17 cellular contexts compared by ENCODE assay signal in genomic region chr5:82275267-82275664, GRCh38. TPM values are rescaled to one million over a fixed set of nuclear protein-coding genes. Genes with fewer than 3 reads are reported as not detected.
DNase-seq lines count a peak whose midpoint lies in the region; ATAC-seq, FAIRE-seq and TF ChIP-seq lines count a peak whose summit lies in the region.
"Had no signal": no experiment of that assay in that cellular context is flagged by ENCODE, and none has a peak within 500 bp of the region (broad histone marks: within the 10 kb centered on the region; RNA-seq: fewer than 3 reads in every experiment).

No MANE protein-coding gene starts in this region.

- H3K27ac ChIP-seq in HepG2 (ENCODE audit: extremely low read length, insufficient read depth, low read length) (no peak overlapping the region), right lobe of liver (no peak overlapping the region), HUES64 (ENCODE audit: low read depth, low read length) (peak overlapping the region; percentile 94), K562 (ENCODE audit: extremely low read depth, low read depth, low read length) (peak overlapping the region; percentile 10; the same call in 1 of the 3 replicates)
- H3K27ac ChIP-seq: colonic mucosa, WERI-Rb-1 had no signal

- intact Hi-C loops in HepG2 (cut with micrococcal nuclease; ENCODE audit: unreplicated experiment) = no loop called here
- intact Hi-C loops in right lobe of liver (cut with DNase I) = no loop called here
- intact Hi-C loops in K562 (cut with micrococcal nuclease) = no loop called here

- FAIRE-seq in HepG2 (lab: Jason Lieb, UNC) = no peak
- FAIRE-seq in K562 (lab: Jason Lieb, UNC) = no peak
- FAIRE-seq: islet of Langerhans had no signal

- H3K4me2 ChIP-seq in HepG2 (ENCODE audit: low read depth, low read length) (no peak overlapping the region), K562 (ENCODE audit: insufficient read depth, low read length) (no peak overlapping the region)

- H3K27ac Mint-ChIP-seq in type B pancreatic cell = peak overlapping the region; percentile 29

- TF ChIP-seq POLR2A in HepG2 (IDR thresholded peaks at IDR 0.05; ENCODE audit: insufficient read depth in 1 of 2, low read depth in 2 of 2, low read length in 2 of 2) (peak in 1 of 2 experiments; percentile 53; a peak in 1 of 4 replicates), right lobe of liver (IDR thresholded peaks at IDR 0.05) (no peak), K562 (conservative IDR thresholded peaks at IDR 0.05) (peak; percentile 73)

- 96% methylated on average over 1 of the region's 1 CpG for WGBS in HepG2 (ENCODE audit: low lambda C conversion rate)
- WGBS in right lobe of liver (ENCODE audit: insufficient coverage, low coverage, low lambda C conversion rate, missing lambda C conversion rate) = 90% methylated on average over 1 of the region's 1 CpG
- WGBS in HUES64 = 96% methylated on average over 1 of the region's 1 CpG
- WGBS in K562 (ENCODE audit: insufficient coverage, low coverage, missing lambda C conversion rate) = 60% methylated on average over 1 of the region's 1 CpG

- H3K79me2 ChIP-seq in HepG2 (ENCODE audit: insufficient read depth, low read length) (peaks cover 31% of the 10 kb centered on the region), K562 (ENCODE audit: control insufficient read depth, insufficient read depth, low read length) (peaks cover 47% of the 10 kb centered on the region)

- H3K4me3 ChIP-seq in HepG2 (replicated peaks in 1 of 3; ENCODE audit: insufficient read depth in 1 of 3, low read depth in 2 of 3, low read length in 3 of 3) = no peak overlapping the region
- H3K4me3 ChIP-seq in right lobe of liver = no peak overlapping the region
- H3K4me3 ChIP-seq in HUES64 (ENCODE audit: low read length) = no peak overlapping the region
- no peak overlapping the region for H3K4me3 ChIP-seq in K562
- H3K4me3 ChIP-seq: colonic mucosa had no signal

- H3K36me3 ChIP-seq in HepG2 (replicated peaks in 1 of 2; ENCODE audit: control insufficient read depth in 1 of 2, insufficient read depth in 2 of 2, low read length in 2 of 2) (peaks cover 11 to 23% of the 10 kb centered on the region in 2 experiments), right lobe of liver (peaks cover 12 to 28% (median 18%) of the 10 kb centered on the region in 4 donors), HUES64 (ENCODE audit: insufficient read depth, low read length) (peaks cover 38% of the 10 kb centered on the region), K562 (ENCODE audit: control insufficient read depth, insufficient read depth, low read length) (peaks cover 34% of the 10 kb centered on the region)

- H3K9me3 Mint-ChIP-seq in type B pancreatic cell = no peaks in the 10 kb centered on the region
- H3K9me3 Mint-ChIP-seq: stimulated activated effector memory CD8-positive, alpha-beta T cell treated with anti-CD3 and anti-CD28 coated beads, Interleukin-12 subunit alpha, Interleukin-12 subunit beta, amount 100 ng/mL, for 72 hours had no signal

- peaks cover 25% of the 10 kb centered on the region for H3K4me1 Mint-ChIP-seq in type B pancreatic cell (ENCODE audit: unreplicated experiment)

- H3K4me3 Mint-ChIP-seq in type B pancreatic cell = peak overlapping the region; percentile 65
- H3K4me3 Mint-ChIP-seq: stimulated activated effector memory CD8-positive, alpha-beta T cell treated with anti-CD3 and anti-CD28 coated beads, Interleukin-12 subunit alpha, Interleukin-12 subunit beta, amount 100 ng/mL, for 72 hours had no signal

- H3K9me1 ChIP-seq in K562 (ENCODE audit: control insufficient read depth, insufficient read depth, low read length) = no peaks in the 10 kb centered on the region

- BruUV-seq in HepG2 (replicated peaks; lab: Mats Ljungman, UMichigan) = no TSS peak
- no TSS peak for BruUV-seq in K562 (replicated peaks; lab: Mats Ljungman, UMichigan)

- ATAC-seq in HepG2 = no peak
- ATAC-seq in right lobe of liver = no peak
- no peak for ATAC-seq in K562
- no peak for ATAC-seq in GM19324 (IDR thresholded peaks at IDR 0.05; ENCODE audit: low FRiP score, unreplicated experiment)
- ATAC-seq: stimulated activated effector memory CD8-positive, alpha-beta T cell treated with anti-CD3 and anti-CD28 coated beads, Interleukin-12 subunit alpha, Interleukin-12 subunit beta, amount 100 ng/mL, for 72 hours had no signal

- no peak overlapping the region for H3K9ac ChIP-seq in HepG2 (ENCODE audit: insufficient read depth, low read depth, low read length)
- peak overlapping the region; percentile 37; the same call in 1 of the 2 replicates for H3K9ac ChIP-seq in HUES64 (ENCODE audit: low read depth, low read length)
- H3K9ac ChIP-seq in K562 (ENCODE audit: insufficient read depth in 1 of 2, low read depth in 2 of 2, low read length in 2 of 2) = 0 out of 4 replicates have a peak overlapping the region, but pooled peaks of 1 of the 2 experiments have one; percentile 6

- peaks cover 27% of the 10 kb centered on the region for H3K4me1 ChIP-seq in HepG2 (ENCODE audit: insufficient read depth, low read length)
- peaks cover 0 to 17% (median 0%) of the 10 kb centered on the region in 4 donors for H3K4me1 ChIP-seq in right lobe of liver
- peaks cover 25% of the 10 kb centered on the region for H3K4me1 ChIP-seq in HUES64 (ENCODE audit: insufficient read depth, low read length)
- peaks cover 21% of the 10 kb centered on the region in 2 experiments; a peak in 4 of 5 replicates for H3K4me1 ChIP-seq in K562 (replicated peaks in 1 of 2; ENCODE audit: control insufficient read depth in 2 of 2, insufficient read depth in 2 of 2, low read length in 2 of 2)

- TF ChIP-seq CTCF in HepG2 (CRISPR knock-in tag; IDR thresholded peaks at IDR 0.05) (no peak), right lobe of liver (IDR thresholded peaks at IDR 0.05) (no peak), K562 (IDR thresholded peaks at IDR 0.05 in 2 of 3, conservative IDR thresholded peaks at IDR 0.05 in 1 of 3; ENCODE audit: insufficient read depth in 2 of 3, low read depth in 1 of 3, low read length in 3 of 3) (no peak), type B pancreatic cell (conservative IDR thresholded peaks at IDR 0.05) (no peak)

- H3K36me3 Mint-ChIP-seq in type B pancreatic cell = peaks cover 52% of the 10 kb centered on the region

- no peaks in the 10 kb centered on the region; the same call in 1 of the 2 replicates for H4K20me1 ChIP-seq in HepG2 (ENCODE audit: insufficient read depth, low read length)
- H4K20me1 ChIP-seq in K562 (replicated peaks; ENCODE audit: control insufficient read depth, insufficient read depth, low read length) = no peaks in the 10 kb centered on the region; the same call in 1 of the 2 replicates

- H3K9me3 ChIP-seq in HepG2 (ENCODE audit: low read length) = no peaks in the 10 kb centered on the region
- no peaks in the 10 kb centered on the region for H3K9me3 ChIP-seq in right lobe of liver
- no peaks in the 10 kb centered on the region for H3K9me3 ChIP-seq in HUES64 (ENCODE audit: insufficient read depth, low read depth, low read length)
- H3K9me3 ChIP-seq in K562 (replicated peaks; ENCODE audit: control insufficient read depth, insufficient read depth, low read depth, low read length) = no peaks in the 10 kb centered on the region
- H3K9me3 ChIP-seq: colonic mucosa had no signal

- DNase-seq in HepG2 (ENCODE audit: low spot score) (no peak), right lobe of liver (no peak), K562 (ENCODE audit: extremely low read depth in 1 of 4, low spot score in 3 of 4) (no peak), type B pancreatic cell (ENCODE audit: extremely low spot score, unreplicated experiment) (no peak), OCI-M1 (lab: John Stamatoyannopoulos, UW) (no peak), HCEC 1CT (no peak)
- DNase-seq: AML-193, anterior cingulate cortex, colonic mucosa, glutamatergic neuron, NCI-H1694 treated with DMSO at 0.1 percent for 48 hours, NCI-H510A, WERI-Rb-1 had no signal

- CTCF ChIA-PET in HepG2 (lab: Yijun Ruan, JAX; ENCODE audit: low intra/inter-chr PET ratio, low total read pairs) = no interaction called here
- CTCF ChIA-PET in K562 (lab: Yijun Ruan, JAX; ENCODE audit: low intra/inter-chr PET ratio) = no interaction called here

- H3K27me3 ChIP-seq in HepG2 (ENCODE audit: control insufficient read depth in 1 of 2, insufficient read depth in 2 of 2, low read length in 2 of 2) (no peaks in the 10 kb centered on the region; a peak in 1 of 5 replicates), right lobe of liver (no peaks in the 10 kb centered on the region), HUES64 (ENCODE audit: insufficient read depth, low read length) (no peaks in the 10 kb centered on the region), K562 (ENCODE audit: control insufficient read depth in 2 of 2, insufficient read depth in 2 of 2, low read length in 2 of 2) (no peaks in the 10 kb centered on the region)
- H3K27me3 ChIP-seq: colonic mucosa had no signal

- no peaks in the 10 kb centered on the region for H3K27me3 Mint-ChIP-seq in type B pancreatic cell

- POLR2A ChIA-PET in HepG2 (lab: Yijun Ruan, JAX) = no interaction called here
- POLR2A ChIA-PET in K562 (lab: Yijun Ruan, JAX) = interaction anchor here (1.3 kb wide), 1 partner anchor 15 kb away, joined by 7 read pairs; no protein-coding TSS in a partner anchor

- no peak overlapping the region for H2AFZ ChIP-seq in HepG2 (ENCODE audit: low read length)
- no peak overlapping the region for H2AFZ ChIP-seq in K562 (ENCODE audit: low read depth, low read length)

- in situ Hi-C loops in HepG2 (cut with HindIII; ENCODE audit: extremely low pct_ligation_motif_present, low pct_unique_long_range_greater_than_20kb) (no loop called here), K562 (cut with MboI) (no loop called here)

- TF ChIP-seq EP300 in HepG2 (IDR thresholded peaks at IDR 0.05; ENCODE audit: low read depth in 2 of 2, low read length in 2 of 2) (no peak), HepG2 (CRISPR knock-in tag; IDR thresholded peaks at IDR 0.05; ENCODE audit: borderline replicate concordance) (no peak), K562 (IDR thresholded peaks at IDR 0.05; ENCODE audit: low read length) (no peak)

- TF ChIP-seq RAD21 in HepG2 (CRISPR knock-in tag; IDR thresholded peaks at IDR 0.05) (no peak), K562 (CRISPR knock-in tag; conservative IDR thresholded peaks at IDR 0.05 in 1 of 2, IDR thresholded peaks at IDR 0.05 in 1 of 2) (no peak)

RNA-seq across cellular contexts. Expression of gene RPS23, which starts 2.9 kb away (rescaled TPM):
- total RNA-seq in HepG2 (2016; rRNA removed; fragmentation: Illumina TruSeq; extraction: Trizol) (3,088 and 3,780 TPM in 2 replicates), right lobe of liver (100 to 1,000 TPM; 529 to 716 (median 601) TPM), K562 (2014; rRNA removed) (4,345 and 7,063 TPM in 2 replicates), K562 (2014; rRNA removed; fragmentation: Illumina TruSeq; extraction: Trizol) (6,408 and 7,046 TPM in 2 replicates), K562 (2015; rRNA removed; fragmentation: Illumina TruSeq; extraction: Trizol) (6,302 and 6,440 TPM in 2 replicates), K562 (2021) (3,252 and 3,488 TPM in 2 replicates), type B pancreatic cell (ENCODE audit: low replicate concordance) (2,642 and 2,645 TPM in 2 replicates)
- total RNA-seq in HepG2 (2016; cell fraction: cytosol; rRNA removed; fragmentation: Illumina TruSeq; extraction: Trizol; ENCODE audit: low read depth) = 5,231 and 5,883 TPM in 2 replicates
- total RNA-seq in HepG2 (2016; cell fraction: insoluble cytoplasmic fraction; rRNA removed; fragmentation: Illumina TruSeq; extraction: Trizol) = 3,142 and 4,044 TPM in 2 replicates
- total RNA-seq in HepG2 (2016; cell fraction: membrane; rRNA removed; fragmentation: Illumina TruSeq; extraction: Trizol) = 8,636 and 8,714 TPM in 2 replicates
- 1,034 and 1,123 TPM in 2 replicates for total RNA-seq in HepG2 (2016; cell fraction: nucleus; rRNA removed; fragmentation: Illumina TruSeq; extraction: Trizol)
- polyA plus RNA-seq in HepG2 (2011; rRNA removed) (2,494 and 3,235 TPM in 2 replicates), K562 (2011; rRNA removed) (4,543 and 4,761 TPM in 2 replicates), K562 (2014; fragmentation: Illumina TruSeq; extraction: Trizol) (5,425 and 5,953 TPM in 2 replicates), K562 (2014; fragmentation: Nextera tagmentation; extraction: Ambion mirVana) (1,000 to 10,000 TPM; 5,181 to 6,445 TPM), K562 (2014; rRNA removed) (7,344 and 10,689 TPM in 2 replicates)
- 5,279 and 7,061 TPM in 2 replicates for polyA plus RNA-seq in HepG2 (2011; cell fraction: cytosol; rRNA removed)
- 1,101 and 1,582 TPM in 2 replicates for polyA plus RNA-seq in HepG2 (2011; cell fraction: nucleus; rRNA removed)
- 4,860 and 5,270 TPM in 2 replicates for polyA plus RNA-seq in HepG2 (2012)
- polyA plus RNA-seq in HepG2 (2016; cell fraction: cytosol; fragmentation: Illumina TruSeq; extraction: Trizol; ENCODE audit: low read depth) = 6,710 and 7,365 TPM in 2 replicates
- polyA plus RNA-seq in HepG2 (2016; cell fraction: insoluble cytoplasmic fraction; fragmentation: Illumina TruSeq; extraction: Trizol; ENCODE audit: low read depth) = 3,899 and 4,251 TPM in 2 replicates
- polyA plus RNA-seq in HepG2 (2016; cell fraction: membrane; fragmentation: Illumina TruSeq; extraction: Trizol; ENCODE audit: low read depth) = 8,662 and 8,713 TPM in 2 replicates
- 1,932 and 2,053 TPM in 2 replicates for polyA plus RNA-seq in HepG2 (2016; cell fraction: nucleus; fragmentation: Illumina TruSeq; extraction: Trizol; ENCODE audit: insufficient read depth, low read depth)
- polyA minus RNA-seq in HepG2 (2011; rRNA and poly(A)+ RNA removed; ENCODE audit: low replicate concordance) = 223 and 384 TPM in 2 replicates
- polyA minus RNA-seq in HepG2 (2011; cell fraction: cytosol; rRNA and poly(A)+ RNA removed) = 832 and 989 TPM in 2 replicates
- polyA minus RNA-seq in HepG2 (2011; cell fraction: nucleus; rRNA and poly(A)+ RNA removed) = 229 and 360 TPM in 2 replicates
- polyA plus RNA-seq in HUES64 (2013, experiment 1 of 2) = 2,526 TPM
- 2,670 TPM for polyA plus RNA-seq in HUES64 (2013, experiment 2 of 2)
- 346 and 447 TPM in 2 replicates for total RNA-seq in K562 (2011; cell fraction: chromatin; rRNA removed; ENCODE audit: low replicate concordance)
- total RNA-seq in K562 (2011; cell fraction: nucleolus; rRNA removed) = 526 and 614 TPM in 2 replicates
- 1,360 and 2,588 TPM in 2 replicates for total RNA-seq in K562 (2011; cell fraction: nucleoplasm; rRNA removed)
- 2,442 and 6,019 TPM in 2 replicates for polyA plus RNA-seq in K562 (2011; cell fraction: cytosol; rRNA removed)
- 1,013 and 2,216 TPM in 2 replicates for polyA plus RNA-seq in K562 (2011; cell fraction: nucleus; rRNA removed)
- polyA plus RNA-seq in K562 (2012) = 5,059 and 9,769 TPM in 2 replicates
- 6,635 and 7,075 TPM in 2 replicates for polyA minus RNA-seq in K562 (2011; rRNA and poly(A)+ RNA removed)
- 1,206 and 1,219 TPM in 2 replicates for polyA minus RNA-seq in K562 (2011; cell fraction: cytosol; rRNA and poly(A)+ RNA removed)
- 123 and 336 TPM in 2 replicates for polyA minus RNA-seq in K562 (2011; cell fraction: nucleus; rRNA and poly(A)+ RNA removed)

Comparison
In these comparisons a context has a peak if more than half of its experiments do, and no peak if none do; other contexts are left out.
1. H3K27ac ChIP-seq: peak in HUES64 (single experiment) and K562 (single experiment); none in HepG2 (single experiment) and right lobe of liver (0 of 3).
2. Of the 241 proteins assayed by ChIP-seq in both HepG2 and K562: peak only in HepG2: POLR2AphosphoS5 and RBFOX2; only in K562: AFF4, BCLAF1, CBX1, HBP1, KDM5B, NCOR1 and 5 more; in both: POLR2AphosphoS2; in neither: 225; mixed calls (peak in some experiments, not most) for 2.